Comparison of ENCODE assay signal across 8 cellular contexts in genomic region chr7:29091722-29092121, GRCh38. TPM values are rescaled to one million over a fixed set of nuclear protein-coding genes. Genes with fewer than 3 reads are reported as not detected.
DNase-seq lines count a peak whose midpoint lies in the region; ATAC-seq, FAIRE-seq and TF ChIP-seq lines count a peak whose summit lies in the region.

No MANE protein-coding gene starts in this region.

- peak overlapping the region; percentile 31 for H3K4me3 ChIP-seq in astrocyte (ENCODE audit: insufficient read depth, low read depth, low read length)

- H3K36me3 ChIP-seq in astrocyte (ENCODE audit: insufficient read depth, low read length): no peaks in the 10 kb centered on the region

- peak overlapping the region; percentile 77 for H2AFZ ChIP-seq in astrocyte (ENCODE audit: low read depth, low read length)

- H3K4me3 Mint-ChIP-seq in astrocyte (ENCODE audit: unreplicated experiment): no peak overlapping the region

- H3K27ac ChIP-seq in astrocyte (ENCODE audit: low read depth, low read length): no peak overlapping the region

- H3K79me2 ChIP-seq in astrocyte (ENCODE audit: insufficient read depth, low read length): no peaks in the 10 kb centered on the region

- TF ChIP-seq CTCF in astrocyte (IDR thresholded peaks at IDR 0.05; ENCODE audit: insufficient read depth, low read depth, low read length): no peak

- H3K27me3 ChIP-seq in astrocyte (ENCODE audit: insufficient read depth, low read length): peaks cover 2% of the 10 kb centered on the region

- no peak overlapping the region for H3K27ac Mint-ChIP-seq in astrocyte (ENCODE audit: unreplicated experiment)

- no peaks in the 10 kb centered on the region for H4K20me1 ChIP-seq in astrocyte (ENCODE audit: insufficient read depth, low read length)

- H3K4me1 ChIP-seq in astrocyte (ENCODE audit: insufficient read depth, low read length): no peaks in the 10 kb centered on the region

- no peaks in the 10 kb centered on the region for H3K36me3 Mint-ChIP-seq in astrocyte (ENCODE audit: low read depth, unreplicated experiment)

- H3K9me3 Mint-ChIP-seq in astrocyte (ENCODE audit: unreplicated experiment): no peaks in the 10 kb centered on the region

- H3K27me3 Mint-ChIP-seq in astrocyte (ENCODE audit: low read depth, unreplicated experiment): peaks cover 4% of the 10 kb centered on the region

- H3K9me3 ChIP-seq in astrocyte (ENCODE audit: insufficient read depth, low read depth, low read length): no peaks in the 10 kb centered on the region

- FAIRE-seq in astrocyte (lab: Jason Lieb, UNC): no peak

- H3K9ac ChIP-seq in astrocyte (ENCODE audit: low read length): peak overlapping the region; percentile 47

- ATAC-seq in GM18508 (IDR thresholded peaks at IDR 0.05; ENCODE audit: insufficient read depth, unreplicated experiment): peak; percentile 97
- ATAC-seq in HG02981 (IDR thresholded peaks at IDR 0.05; ENCODE audit: unreplicated experiment): peak; percentile 63
- no peak for ATAC-seq in HG02642 (IDR thresholded peaks at IDR 0.05; ENCODE audit: poor library complexity, unreplicated experiment)

- H3K4me2 ChIP-seq in astrocyte (ENCODE audit: low read length): peak overlapping the region; percentile 79

- H3K4me1 Mint-ChIP-seq in astrocyte (ENCODE audit: low read depth, unreplicated experiment): no peaks in the 10 kb centered on the region

- no peak for DNase-seq in astrocyte (ENCODE audit: low read depth)
- DNase-seq in myocyte (ENCODE audit: low read depth): peak; percentile 9
- DNase-seq in NCI-H2171 (lab: John Stamatoyannopoulos, UW): no peak
- DNase-seq in hippocampal formation (lab: John Stamatoyannopoulos, UW): no peak
- no peak for DNase-seq in mesenteric fat pad (ENCODE audit: low spot score)

RNA-seq across cellular contexts. Expression of gene CPVL, which starts 54.6 kb away (rescaled TPM):
- 16.3 and 22.2 TPM in 2 replicates for total RNA-seq in astrocyte
- 0.47 and 0.62 TPM in 2 replicates for total RNA-seq in myocyte
- 0.39 TPM for polyA plus RNA-seq in myocyte (2012)
- 49.8 TPM for total RNA-seq in mesenteric fat pad

Comparison
In these comparisons a context has a peak if more than half of its experiments do, and no peak if none do; other contexts are left out.
1. RNA of gene CPVL, which starts 54.6 kb away (total RNA-seq): 49.8 TPM in mesenteric fat pad (single experiment) and 16.3 to 22.2 TPM in astrocyte; 0.47 to 0.62 TPM in myocyte; every median in the first group is over 10 times any median in the second.